14 cellular contexts compared by ENCODE assay signal in genomic region chr4:155624478-155624877, GRCh38.
DNase-seq lines count a peak whose midpoint lies in the region; ATAC-seq and FAIRE-seq lines count a peak whose summit lies in the region.
"Had no signal": no experiment of that assay in that cellular context is flagged by ENCODE, and none has a peak within 500 bp of the region (broad histone marks: within the 10 kb centered on the region; RNA-seq: fewer than 3 reads in every experiment).

No MANE protein-coding gene starts in this region.

- no peaks in the 10 kb centered on the region for H3K9me3 Mint-ChIP-seq in T-helper 2 cell treated with Interferon-gamma antibody and Interleukin-4, amounts not matched to agents 5 μg/mL and 100 μg/mL, for 36 hours
- H3K9me3 Mint-ChIP-seq: memory B cell had no signal

- no peak overlapping the region for H3K27ac Mint-ChIP-seq in T-helper 2 cell treated with Interferon-gamma antibody and Interleukin-4, amounts not matched to agents 5 μg/mL and 100 μg/mL, for 36 hours
- H3K27ac Mint-ChIP-seq: memory B cell had no signal

- H3K4me1 Mint-ChIP-seq in T-helper 2 cell treated with Interferon-gamma antibody and Interleukin-4, amounts not matched to agents 5 μg/mL and 100 μg/mL, for 36 hours (ENCODE audit: low read depth): peaks cover 19% of the 10 kb centered on the region
- H3K4me1 Mint-ChIP-seq: memory B cell had no signal

- H3K4me3 Mint-ChIP-seq in T-helper 2 cell treated with Interferon-gamma antibody and Interleukin-4, amounts not matched to agents 5 μg/mL and 100 μg/mL, for 36 hours: no peak overlapping the region
- H3K4me3 Mint-ChIP-seq: memory B cell had no signal

- H3K27me3 Mint-ChIP-seq in T-helper 2 cell treated with Interferon-gamma antibody and Interleukin-4, amounts not matched to agents 5 μg/mL and 100 μg/mL, for 36 hours (ENCODE audit: low read depth): peaks cover 2% of the 10 kb centered on the region
- H3K27me3 Mint-ChIP-seq: memory B cell had no signal

- no peak for DNase-seq in NOMO-1 treated with DMSO at 0.1 percent for 48 hours (lab: John Stamatoyannopoulos, UW; ENCODE audit: unreplicated experiment)
- no peak for DNase-seq in T-helper 2 cell treated with Interferon-gamma antibody and Interleukin-4, amounts not matched to agents 5 μg/mL and 100 μg/mL, for 36 hours (ENCODE audit: low spot score)
- no peak for DNase-seq in NCI-H1417 (lab: John Stamatoyannopoulos, UW)
- no peak for DNase-seq in dedifferentiated amniotic fluid mesenchymal stem cell (ENCODE audit: extremely low spot score)
- DNase-seq: activated T-cell treated with anti-CD3 and anti-CD28 coated beads for 4 hours; NCI-H446 treated with DMSO at 0.1 percent for 48 hours; SJCRH30; stimulated activated CD4-positive, alpha-beta T cell treated with anti-CD3 and anti-CD28 coated beads, Interleukin-4, amount 100 ng/mL, for 24 hours had no signal

- peak; percentile 93 for ATAC-seq in GM18867 (IDR thresholded peaks at IDR 0.05; ENCODE audit: unreplicated experiment)
- peak; percentile 86 for ATAC-seq in GM21576 (IDR thresholded peaks at IDR 0.05; ENCODE audit: unreplicated experiment)
- peak; percentile 98 for ATAC-seq in HG03097 (IDR thresholded peaks at IDR 0.05; ENCODE audit: low FRiP score, unreplicated experiment)
- ATAC-seq: K562 had no signal

- H3K36me3 Mint-ChIP-seq in T-helper 2 cell treated with Interferon-gamma antibody and Interleukin-4, amounts not matched to agents 5 μg/mL and 100 μg/mL, for 36 hours (ENCODE audit: low read depth): no peaks in the 10 kb centered on the region
- H3K36me3 Mint-ChIP-seq: memory B cell had no signal

- FAIRE-seq in colon (lab: Jason Lieb, UNC): peak; percentile 10
- FAIRE-seq: K562 had no signal
